Comparison of ENCODE assay signal across 18 cellular contexts in the genomic region with DNA sequence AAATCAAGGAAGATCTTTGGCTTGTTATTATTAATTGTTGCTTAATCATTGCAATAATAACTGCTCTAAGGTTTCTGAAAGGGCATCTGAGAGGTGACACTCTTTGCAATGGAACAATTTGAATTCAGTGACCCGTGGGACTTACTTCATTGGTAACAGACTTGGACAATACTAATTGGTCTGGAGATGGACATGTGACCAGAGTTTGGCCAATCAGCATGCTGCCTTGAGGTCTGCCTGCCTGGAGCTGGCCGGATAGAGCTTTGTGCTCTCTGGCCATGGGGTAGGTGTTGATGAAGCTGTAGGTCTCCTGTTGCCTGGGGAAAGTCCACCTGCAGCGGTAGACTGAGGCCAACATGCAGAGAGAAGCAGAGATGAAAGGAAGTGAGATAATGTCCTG. TPM values are rescaled to one million over a fixed set of nuclear protein-coding genes. Genes with fewer than 3 reads are reported as not detected.
DNase-seq lines count a peak whose midpoint lies in the region; ATAC-seq and TF ChIP-seq lines count a peak whose summit lies in the region.
"Had no signal": no experiment of that assay in that cellular context is flagged by ENCODE, and none has a peak within 500 bp of the region (broad histone marks: within the 10 kb centered on the region; RNA-seq: fewer than 3 reads in every experiment).

No MANE protein-coding gene starts in this region.

- H3K27me3 Mint-ChIP-seq in MCF 10A (ENCODE audit: insufficient read depth, unreplicated experiment) (no peaks in the 10 kb centered on the region), type B pancreatic cell (no peaks in the 10 kb centered on the region)
- no peaks in the 10 kb centered on the region for H3K27me3 Mint-ChIP-seq in activated T-cell treated with anti-CD3 and anti-CD28 coated beads, Interleukin-2, amount 50 U/mL, for 24 hours

- CTCF ChIA-PET in mammary epithelial cell (lab: Charles Lee; ENCODE audit: low non-redundant PET) (no interaction called here), MCF 10A (lab: Yijun Ruan, JAX) (interaction anchor here (1.0 to 5.3 kb wide), 3 partner anchors 24 to 31 kb away, joined by 4 to 47 read pairs (median 4); a partner anchor contains a TSS), RWPE1 (lab: Yijun Ruan, JAX) (no interaction called here)

- no peaks in the 10 kb centered on the region for H3K9me3 ChIP-seq in mammary epithelial cell (replicated peaks; ENCODE audit: insufficient read depth, low read length)

- H3K27me3 ChIP-seq in mammary epithelial cell (ENCODE audit: insufficient read depth, low read length) (no peaks in the 10 kb centered on the region), foreskin keratinocyte (no peaks in the 10 kb centered on the region)

- H3K4me1 Mint-ChIP-seq in MCF 10A (ENCODE audit: insufficient read depth, unreplicated experiment) (peaks cover 31% of the 10 kb centered on the region), type B pancreatic cell (ENCODE audit: unreplicated experiment) (peaks cover under 1% of the 10 kb centered on the region)
- H3K4me1 Mint-ChIP-seq in activated T-cell treated with anti-CD3 and anti-CD28 coated beads, Interleukin-2, amount 50 U/mL, for 24 hours (ENCODE audit: low read depth): no peaks in the 10 kb centered on the region

- ATAC-seq in foreskin keratinocyte: no peak
- ATAC-seq: Panc1 had no signal

- H3K9ac ChIP-seq in mammary epithelial cell (ENCODE audit: insufficient read depth, low read length): no peak overlapping the region

- H3K4me3 ChIP-seq in mammary epithelial cell (replicated peaks in 1 of 3; ENCODE audit: insufficient read depth in 1 of 3, low read depth in 2 of 3, low read length in 3 of 3): no peak overlapping the region
- H3K4me3 ChIP-seq: SK-N-MC had no signal

- H3K9me3 Mint-ChIP-seq in MCF 10A (ENCODE audit: unreplicated experiment) (no peaks in the 10 kb centered on the region), type B pancreatic cell (no peaks in the 10 kb centered on the region)
- H3K9me3 Mint-ChIP-seq in activated T-cell treated with anti-CD3 and anti-CD28 coated beads, Interleukin-2, amount 50 U/mL, for 24 hours: no peaks in the 10 kb centered on the region

- dilution Hi-C loops in mammary epithelial cell (cut with HindIII; ENCODE audit: low sequenced_read_pairs): no loop called here

- 76% methylated on average over 3 of the region's 3 CpGs for WGBS in mammary epithelial cell (ENCODE audit: low coverage, missing lambda C conversion rate)

- BruUV-seq in mammary epithelial cell (replicated peaks; lab: Mats Ljungman, UMichigan) (no TSS peak), MCF 10A (replicated peaks; lab: Mats Ljungman, UMichigan) (no TSS peak)

- in situ Hi-C loops in mammary epithelial cell (cut with MboI; ENCODE audit: low sequenced_read_pairs in 2 of 2): loop anchor here (25.0 kb wide), 2 partner anchors 309 to 434 kb away; no protein-coding TSS in a partner anchor

- TF ChIP-seq CTCF in mammary epithelial cell (conservative IDR thresholded peaks at IDR 0.05 in 1 of 2, IDR thresholded peaks at IDR 0.05 in 1 of 2; ENCODE audit: extremely low read depth in 1 of 2, insufficient read depth in 1 of 2, low read depth in 1 of 2, low read length in 2 of 2): no peak
- TF ChIP-seq CTCF in MCF 10A (IDR thresholded peaks at IDR 0.05; ENCODE audit: unreplicated experiment): no peak
- TF ChIP-seq CTCF in RWPE1 (conservative IDR thresholded peaks at IDR 0.05; ENCODE audit: low read depth): no peak
- TF ChIP-seq CTCF in foreskin keratinocyte (conservative IDR thresholded peaks at IDR 0.05): no peak
- no peak for TF ChIP-seq CTCF in type B pancreatic cell (conservative IDR thresholded peaks at IDR 0.05)

- H3K27ac Mint-ChIP-seq in MCF 10A (ENCODE audit: low read depth, unreplicated experiment) (no peak overlapping the region), type B pancreatic cell (no peak overlapping the region)
- no peak overlapping the region for H3K27ac Mint-ChIP-seq in activated T-cell treated with anti-CD3 and anti-CD28 coated beads, Interleukin-2, amount 50 U/mL, for 24 hours

- H4K20me1 ChIP-seq in mammary epithelial cell (ENCODE audit: insufficient read depth, low read length): no peaks in the 10 kb centered on the region

- H3K4me3 Mint-ChIP-seq in MCF 10A (ENCODE audit: unreplicated experiment) (no peak overlapping the region), type B pancreatic cell (no peak overlapping the region)
- no peak overlapping the region for H3K4me3 Mint-ChIP-seq in activated T-cell treated with anti-CD3 and anti-CD28 coated beads, Interleukin-2, amount 50 U/mL, for 24 hours

- no peaks in the 10 kb centered on the region for H3K36me3 Mint-ChIP-seq in MCF 10A (ENCODE audit: insufficient read depth, unreplicated experiment)
- no peaks in the 10 kb centered on the region for H3K36me3 Mint-ChIP-seq in type B pancreatic cell
- no peaks in the 10 kb centered on the region for H3K36me3 Mint-ChIP-seq in activated T-cell treated with anti-CD3 and anti-CD28 coated beads, Interleukin-2, amount 50 U/mL, for 24 hours (ENCODE audit: low read depth)

- DNase-seq in mammary epithelial cell: no peak
- DNase-seq in MCF 10A (ENCODE audit: unreplicated experiment): no peak
- DNase-seq in RWPE1 (ENCODE audit: low spot score): no peak
- no peak for DNase-seq in foreskin keratinocyte
- DNase-seq in epidermal melanocyte (ENCODE audit: insufficient read length, low spot score): no peak
- DNase-seq in type B pancreatic cell (ENCODE audit: extremely low spot score, unreplicated experiment): no peak
- no peak for DNase-seq in activated T-cell treated with anti-CD3 and anti-CD28 coated beads, Interleukin-2, amount 50 U/mL, for 24 hours
- no peak for DNase-seq in glomerular visceral epithelial cell (ENCODE audit: extremely low spot score)
- DNase-seq: C1 segment of cervical spinal cord, NCI-H1105 treated with DMSO at 0.1 percent for 48 hours, NCI-H1694 treated with DMSO at 0.1 percent for 48 hours, NCI-H2107, NCI-H2227 treated with DMSO at 0.1 percent for 48 hours, NCI-H524, Right ventricle myocardium superior had no signal

- peak overlapping the region; percentile 99 for H3K27ac ChIP-seq in mammary epithelial cell (ENCODE audit: insufficient read depth, low read depth, low read length)
- peak overlapping the region; percentile 96 for H3K27ac ChIP-seq in RWPE1
- H3K27ac ChIP-seq in foreskin keratinocyte: peak overlapping the region; percentile 99
- H3K27ac ChIP-seq: SK-N-MC had no signal

- peaks cover 3% of the 10 kb centered on the region for H3K79me2 ChIP-seq in mammary epithelial cell (ENCODE audit: insufficient read depth, low read length)

- intact Hi-C loops in mammary epithelial cell (cut with micrococcal nuclease): loop anchor here (10.0 kb wide), 1 partner anchor 811 kb away; no protein-coding TSS in a partner anchor
- intact Hi-C loops in MCF 10A (cut with micrococcal nuclease): no loop called here

- no peak overlapping the region for H3K4me2 ChIP-seq in mammary epithelial cell (ENCODE audit: insufficient read depth, low read depth, low read length)

- no peaks in the 10 kb centered on the region for H3K36me3 ChIP-seq in mammary epithelial cell (ENCODE audit: insufficient read depth, low read length)

- POLR2A ChIA-PET in MCF 10A (lab: Yijun Ruan, JAX): interaction anchor here (0.9 to 17.6 kb wide), 9 partner anchors 9 to 110 kb away, joined by 3 to 863 read pairs (median 9); a partner anchor contains a TSS
- POLR2A ChIA-PET in RWPE1 (lab: Yijun Ruan, JAX; ENCODE audit: low non-redundant PET): no interaction called here

- H3K4me1 ChIP-seq in mammary epithelial cell (ENCODE audit: insufficient read depth, low read length) (peaks cover 35% of the 10 kb centered on the region), foreskin keratinocyte (peaks cover 37% of the 10 kb centered on the region)

- H2AFZ ChIP-seq in mammary epithelial cell (ENCODE audit: low read depth, low read length): no peak overlapping the region

RNA-seq across cellular contexts. Expression of a gene that starts 24.0 kb away (rescaled TPM):
- total RNA-seq in mammary epithelial cell: 10 to 100 TPM; 60.8 to 94.4 TPM
- polyA plus RNA-seq in mammary epithelial cell: 31.0 TPM
- 30.0 TPM for polyA minus RNA-seq in mammary epithelial cell
- 67.8 and 89.8 TPM in 2 replicates for total RNA-seq in MCF 10A (2022)
- 65.8 and 67.5 TPM in 2 replicates for total RNA-seq in foreskin keratinocyte
- polyA plus RNA-seq in foreskin keratinocyte: 20.9 and 23.4 TPM in 2 replicates
- total RNA-seq in type B pancreatic cell (ENCODE audit: low replicate concordance): 57.2 and 119 TPM in 2 replicates

RNA-seq across cellular contexts. Expression of a gene that starts 30.5 kb away (rescaled TPM):
- total RNA-seq in mammary epithelial cell (100 to 1,000 TPM; 428 to 490 TPM), MCF 10A (2022) (254 and 330 TPM in 2 replicates), foreskin keratinocyte (282 and 314 TPM in 2 replicates), type B pancreatic cell (ENCODE audit: low replicate concordance) (1.4 and 7.5 TPM in 2 replicates)
- polyA plus RNA-seq in mammary epithelial cell (525 TPM), foreskin keratinocyte (157 and 172 TPM in 2 replicates)
- polyA minus RNA-seq in mammary epithelial cell: 393 TPM
- total RNA-seq: A172, Right ventricle myocardium superior had no signal

Comparison
In these comparisons a context has a peak if more than half of its experiments do, and no peak if none do; other contexts are left out.
1. RNA of a gene that starts 30.5 kb away (total RNA-seq): 428 to 490 TPM in mammary epithelial cell, 254 to 330 TPM in MCF 10A and 282 to 314 TPM in foreskin keratinocyte; 1.4 to 7.5 TPM in type B pancreatic cell; every median in the first group is over 10 times any median in the second.
2. Peak in every context shown above with its lines, with median percentiles within 50 percentile points of each other: H3K27ac ChIP-seq.